14 cellular contexts compared by ENCODE assay signal in the genomic region with DNA sequence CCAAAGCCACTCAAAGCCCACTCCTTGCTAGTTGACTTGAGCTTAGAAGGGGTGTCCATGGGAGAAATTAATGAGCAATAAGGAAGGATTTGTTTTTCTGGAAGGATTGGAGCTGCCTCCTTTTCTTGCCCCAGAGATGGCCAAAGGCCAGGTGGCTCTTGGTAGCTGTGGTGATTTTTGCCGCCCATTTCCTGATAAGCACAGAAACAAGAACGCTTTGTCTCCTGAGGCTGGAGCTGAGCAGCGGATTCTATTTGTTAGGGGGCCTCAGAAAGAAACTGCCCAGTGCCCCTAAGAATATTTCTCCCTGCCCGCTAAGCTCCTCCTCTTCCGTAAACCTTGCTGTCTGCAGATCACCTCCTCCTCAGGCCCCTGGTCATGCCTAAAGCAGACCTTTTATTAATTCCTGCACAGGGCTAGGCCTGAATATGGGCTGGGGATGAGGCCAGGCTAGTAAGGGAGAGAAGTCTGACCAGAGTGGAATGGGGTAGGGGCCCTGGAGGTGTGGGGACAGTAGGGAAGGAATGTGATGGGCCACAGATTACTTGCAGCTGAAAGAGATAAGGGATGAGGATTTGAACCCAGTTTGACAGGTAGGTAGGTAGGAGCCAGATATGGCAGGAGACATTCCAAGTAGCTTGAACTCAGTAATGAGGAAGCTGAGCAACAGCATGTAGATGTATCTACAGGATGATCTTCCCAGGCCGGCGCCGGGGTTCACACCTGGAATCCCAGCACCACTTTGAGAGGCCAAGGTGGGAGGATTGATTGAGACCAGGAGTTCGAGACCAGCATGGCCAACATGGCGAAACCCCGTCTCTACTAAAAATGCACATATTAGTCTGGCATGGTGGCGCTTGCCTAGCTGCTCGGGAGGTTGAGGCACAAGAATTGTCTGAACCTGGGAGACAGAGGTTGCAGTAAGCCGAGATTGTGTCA.
A peak's percentile ranks its signal among the peaks of the same experiment; 100 is the strongest.
DNase-seq lines count a peak whose midpoint lies in the region; ATAC-seq, FAIRE-seq and TF ChIP-seq lines count a peak whose summit lies in the region.
"Had no signal": no experiment of that assay in that cellular context is flagged by ENCODE, and none has a peak within 500 bp of the region (broad histone marks: within the 10 kb centered on the region; RNA-seq: fewer than 3 reads in every experiment).

No MANE protein-coding gene starts in this region.

- H3K4me1 ChIP-seq in colonic mucosa (peaks cover 11% of the 10 kb centered on the region), lower lobe of right lung (peaks cover 74% of the 10 kb centered on the region), subcutaneous abdominal adipose tissue (ENCODE audit: control insufficient read depth in 5 of 5, insufficient read depth in 5 of 5, low read length in 5 of 5) (peaks cover 0 to 51% (median 25%) of the 10 kb centered on the region in 5 donors)
- H3K4me1 ChIP-seq: BE2C had no signal

- H3K27ac ChIP-seq in colonic mucosa = peak overlapping the region; percentile 2
- peak overlapping the region; percentile 83 for H3K27ac ChIP-seq in lower lobe of right lung
- peak overlapping the region; percentile 27 for H3K27ac ChIP-seq in subcutaneous abdominal adipose tissue (ENCODE audit: low read depth, low read length)
- H3K27ac ChIP-seq: neutrophil, PC-9 had no signal

- H3K9me3 ChIP-seq in colonic mucosa (no peaks in the 10 kb centered on the region), lower lobe of right lung (no peaks in the 10 kb centered on the region), subcutaneous abdominal adipose tissue (ENCODE audit: control insufficient read depth in 5 of 5, low read length in 5 of 5) (no peaks in the 10 kb centered on the region)
- H3K9me3 ChIP-seq: BE2C, neutrophil had no signal

- no peak for TF ChIP-seq POLR2A in GM12892 (IDR thresholded peaks at IDR 0.05; ENCODE audit: low read depth, low read length)

- H3K36me3 ChIP-seq in colonic mucosa (peaks cover 5% of the 10 kb centered on the region), lower lobe of right lung (peaks cover 43% of the 10 kb centered on the region), subcutaneous abdominal adipose tissue (ENCODE audit: control insufficient read depth in 5 of 5, insufficient read depth in 5 of 5, low read length in 5 of 5) (peaks cover 0 to 26% (median 22%) of the 10 kb centered on the region in 5 donors)
- H3K36me3 ChIP-seq: BE2C, neutrophil had no signal

- no peak for ATAC-seq in lower lobe of right lung
- ATAC-seq in GM21390 (IDR thresholded peaks at IDR 0.05; ENCODE audit: unreplicated experiment) = no peak

- intact Hi-C loops in colonic mucosa (cut with DNase I) (no loop called here), lower lobe of right lung (cut with DNase I) (no loop called here)

- no peaks in the 10 kb centered on the region for H3K27me3 ChIP-seq in colonic mucosa
- no peaks in the 10 kb centered on the region for H3K27me3 ChIP-seq in lower lobe of right lung (ENCODE audit: low read depth)
- no peaks in the 10 kb centered on the region for H3K27me3 ChIP-seq in subcutaneous abdominal adipose tissue (ENCODE audit: control insufficient read depth in 5 of 5, insufficient read depth in 4 of 5, low read length in 5 of 5)

- H3K4me3 ChIP-seq in colonic mucosa = no peak overlapping the region
- H3K4me3 ChIP-seq in lower lobe of right lung = no peak overlapping the region
- H3K4me3 ChIP-seq in subcutaneous abdominal adipose tissue (ENCODE audit: low read depth in 1 of 5, low read length in 5 of 5) = no peak overlapping the region
- H3K4me3 ChIP-seq: PC-9 had no signal

- no peak for DNase-seq in GM12892 (ENCODE audit: insufficient read length)
- DNase-seq in colonic mucosa = peak; percentile 68
- DNase-seq in lower lobe of right lung = no peak
- DNase-seq in putamen (ENCODE audit: low spot score) = no peak
- DNase-seq in SHP77 treated with DMSO at 0.1 percent for 48 hours (lab: John Stamatoyannopoulos, UW) = no peak
- DNase-seq in HK-2 (ENCODE audit: unreplicated experiment) = no peak
- DNase-seq: BE2C, GOT3, MM.1S, NCI-H2171, PC-9 had no signal

- TF ChIP-seq CTCF in colonic mucosa (IDR thresholded peaks at IDR 0.05) = no peak
- TF ChIP-seq CTCF in lower lobe of right lung (IDR thresholded peaks at IDR 0.05) = no peak

- FAIRE-seq in GM12892 (lab: Jason Lieb, UNC) = peak; percentile 14

- H3K9ac ChIP-seq in colonic mucosa (ENCODE audit: low read depth in 2 of 2, low read length in 2 of 2) (peak overlapping the region in 1 of 2 donors; percentile 26), subcutaneous abdominal adipose tissue (ENCODE audit: low read length in 5 of 5) (peak overlapping the region in 1 of 5 donors; percentile 8)

Comparison
In these comparisons a context has a peak if more than half of its experiments do, and no peak if none do; other contexts are left out.
1. H3K27ac ChIP-seq: peak in every context shown above with its lines; median percentile 83 in lower lobe of right lung; 27 in subcutaneous abdominal adipose tissue; 2 in colonic mucosa.